Comparison of ENCODE assay signal across 8 cellular contexts in genomic region chr10:14603539-14604102, GRCh38.
A peak's percentile ranks its signal among the peaks of the same experiment; 100 is the strongest.
DNase-seq lines count a peak whose midpoint lies in the region; ATAC-seq and TF ChIP-seq lines count a peak whose summit lies in the region.

No MANE protein-coding gene starts in this region.

- H3K9me3 ChIP-seq in A673 (ENCODE audit: low read depth, low read length, poor library complexity, severe bottlenecking) (no peaks in the 10 kb centered on the region), osteoblast (ENCODE audit: low read depth, low read length) (no peaks in the 10 kb centered on the region)

- CTCF ChIA-PET in A673 (lab: Charles Lee) = no interaction called here

- no TSS peak for BruUV-seq in A673 (replicated peaks; lab: Mats Ljungman, UMichigan)

- intact Hi-C loops in A673 (cut with micrococcal nuclease; ENCODE audit: unreplicated experiment) = no loop called here

- no peak for TF ChIP-seq CTCF in A673 (conservative IDR thresholded peaks at IDR 0.05; ENCODE audit: low read depth, low read length)
- TF ChIP-seq CTCF in WI38 (IDR thresholded peaks at IDR 0.05; ENCODE audit: low read depth, low read length) = no peak
- no peak for TF ChIP-seq CTCF in fibroblast of pulmonary artery (IDR thresholded peaks at IDR 0.05; ENCODE audit: low read length, missing control alignments)
- no peak for TF ChIP-seq CTCF in osteoblast (IDR thresholded peaks at IDR 0.05; ENCODE audit: extremely low read depth, low read depth, low read length)

- H3K4me3 ChIP-seq in A673 (ENCODE audit: low read depth, low read length, poor library complexity, severe bottlenecking) (peak overlapping the region; percentile 76), WI38 (ENCODE audit: low read depth, low read length) (peak overlapping the region; percentile 80), fibroblast of pulmonary artery (replicated peaks; ENCODE audit: low read depth, low read length) (peak overlapping the region; percentile 55), osteoblast (ENCODE audit: insufficient read depth, low read length) (peak overlapping the region; percentile 76)

- peaks cover 9% of the 10 kb centered on the region for H4K20me1 ChIP-seq in osteoblast (ENCODE audit: insufficient read depth, low read length)

- H3K36me3 ChIP-seq in A673 (ENCODE audit: insufficient read depth, low read length, poor library complexity, severe bottlenecking) = no peaks in the 10 kb centered on the region
- peaks cover 2% of the 10 kb centered on the region for H3K36me3 ChIP-seq in osteoblast (ENCODE audit: insufficient read depth, low read length)

- H3K4me2 ChIP-seq in osteoblast (ENCODE audit: insufficient read depth, low read length) = peak overlapping the region; percentile 83

- POLR2A ChIA-PET in A673 (lab: Charles Lee; ENCODE audit: low non-redundant PET) = no interaction called here

- TF ChIP-seq POLR2A in GM18505 (IDR thresholded peaks at IDR 0.05; ENCODE audit: borderline replicate concordance, extremely low read depth, insufficient read depth, insufficient read length) = no peak

- H3K27ac ChIP-seq in A673 (ENCODE audit: low read depth, low read length, poor library complexity, severe bottlenecking) (peak overlapping the region; percentile 34), osteoblast (ENCODE audit: low read depth, low read length) (peak overlapping the region; percentile 42)

- H3K79me2 ChIP-seq in osteoblast (ENCODE audit: insufficient read depth, low read length) = peaks cover 43% of the 10 kb centered on the region

- peak overlapping the region; percentile 49 for H2AFZ ChIP-seq in osteoblast (ENCODE audit: low read length)

- no peaks in the 10 kb centered on the region for H3K27me3 ChIP-seq in A673 (replicated peaks; ENCODE audit: insufficient read depth, low read depth, low read length, poor library complexity)
- no peaks in the 10 kb centered on the region for H3K27me3 ChIP-seq in osteoblast (ENCODE audit: insufficient read depth, low read length)

- H3K4me1 ChIP-seq in A673 (ENCODE audit: insufficient read depth, low read length, poor library complexity, severe bottlenecking) = peaks cover 18% of the 10 kb centered on the region
- H3K4me1 ChIP-seq in osteoblast (ENCODE audit: insufficient read depth, low read length) = peaks cover 28% of the 10 kb centered on the region

- ATAC-seq in GM18505 (IDR thresholded peaks at IDR 0.05; ENCODE audit: unreplicated experiment) (peak; percentile 14), HG03159 (IDR thresholded peaks at IDR 0.05; ENCODE audit: unreplicated experiment) (peak; percentile 12)

- DNase-seq in A673 (ENCODE audit: low spot score) (peak; percentile 36), fibroblast of pulmonary artery (ENCODE audit: low read depth) (no peak), osteoblast (ENCODE audit: insufficient read length, low spot score, missing footprints) (peak; percentile 82), GOT3 (lab: John Stamatoyannopoulos, UW) (no peak), NCI-H1105 treated with DMSO at 0.1 percent for 48 hours (lab: John Stamatoyannopoulos, UW) (no peak)

Comparison
In these comparisons a context has a peak if more than half of its experiments do, and no peak if none do; other contexts are left out.
1. DNase-seq: peak in A673 (single experiment) and osteoblast (single experiment); none in fibroblast of pulmonary artery (single experiment), GOT3 (single experiment) and NCI-H1105 treated with DMSO at 0.1 percent for 48 hours (single experiment).
2. Peak in every context shown above with its lines, with median percentiles within 50 percentile points of each other: H3K4me3 ChIP-seq.